ENCODE assay signal across 1 cellular context in genomic region chr3:170414202-170414663, GRCh38.
TF ChIP-seq lines count a peak whose summit lies in the region.

No MANE protein-coding gene starts in this region.

TF ChIP-seq in GM23338, 12 proteins besides CTCF, POLR2A, EP300 and RAD21 (continued from another document):
- TF ChIP-seq ZNF114 (CRISPR knock-in tag; IDR thresholded peaks at IDR 0.05): no peak
